In the genomic region with DNA sequence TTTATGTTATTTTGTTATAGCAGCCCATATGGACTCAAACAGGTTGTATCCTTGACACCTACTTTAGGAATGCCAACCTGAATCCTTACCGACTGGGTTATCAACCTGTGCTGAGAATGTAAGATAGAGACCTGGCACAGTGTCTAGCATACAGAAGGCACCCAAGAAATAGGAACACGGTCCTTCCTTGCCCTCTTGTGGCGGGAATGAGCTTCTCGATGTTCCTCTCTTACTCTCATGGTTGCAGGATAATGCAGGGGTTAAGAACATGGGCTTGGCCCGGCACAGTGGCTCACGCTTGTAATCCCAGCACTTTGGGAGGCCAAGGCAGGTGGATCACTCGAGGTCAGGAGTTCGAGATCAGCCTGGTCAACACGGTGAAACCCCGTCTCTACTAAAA, we compare ENCODE assay signal across 9 cellular contexts. TPM values are rescaled to one million over a fixed set of nuclear protein-coding genes. Genes with fewer than 3 reads are reported as not detected.
DNase-seq lines count a peak whose midpoint lies in the region; TF ChIP-seq lines count a peak whose summit lies in the region.
"Had no signal": no experiment of that assay in that cellular context is flagged by ENCODE, and none has a peak within 500 bp of the region (broad histone marks: within the 10 kb centered on the region; RNA-seq: fewer than 3 reads in every experiment).

No MANE protein-coding gene starts in this region.

- H3K79me2 ChIP-seq in mammary epithelial cell (ENCODE audit: insufficient read depth, low read length), result peaks cover 5% of the 10 kb centered on the region

- POLR2A ChIA-PET in Caco-2 (lab: Charles Lee), result interaction anchor here (0.6 to 1.8 kb wide), 2 partner anchors 29 to 37 kb away, joined by 3 to 5 read pairs; no protein-coding TSS in a partner anchor

- no peak overlapping the region for H4K8ac ChIP-seq in mesenchymal stem cell (ENCODE audit: low read length)

- H3K4ac ChIP-seq in mesenchymal stem cell (ENCODE audit: low read depth in 1 of 2, low read length in 2 of 2), result no peak overlapping the region

- intact Hi-C loops in Caco-2 (cut with micrococcal nuclease; ENCODE audit: unreplicated experiment) (loop anchor here (1.0 to 5.0 kb wide), 4 partner anchors 37 to 427 kb away; no protein-coding TSS in a partner anchor), mammary epithelial cell (cut with micrococcal nuclease) (loop anchor here (1.0 to 5.0 kb wide), 3 partner anchors 297 to 426 kb away; a partner anchor contains a TSS)
- intact Hi-C loops in activated T-helper 2 cell treated with anti-CD3 and anti-CD28 coated beads, Interferon-gamma antibody, Interleukin-2, Interleukin-4, amounts not matched to agents 10 μg/mL and 5 μg/mL and 100 μg/mL, durations not matched to agents 14 hours and 24 hours and 36 hours (cut with micrococcal nuclease), result loop anchor here (5.0 kb wide), 1 partner anchor 88 kb away; no protein-coding TSS in a partner anchor

- H3K36me3 ChIP-seq in Caco-2 (ENCODE audit: control insufficient read depth, insufficient read depth, low read length) (peaks cover 1% of the 10 kb centered on the region), mammary epithelial cell (ENCODE audit: insufficient read depth, low read length) (peaks cover 12% of the 10 kb centered on the region), mesenchymal stem cell (ENCODE audit: control insufficient read depth in 1 of 2, insufficient read depth in 2 of 2, low read depth in 1 of 2, low read length in 2 of 2) (peaks cover 48 to 70% of the 10 kb centered on the region in 2 experiments)

- WGBS in mammary epithelial cell (ENCODE audit: low coverage, missing lambda C conversion rate), result 49% methylated on average over 10 of the region's 10 CpGs
- WGBS in mesenchymal stem cell, result 74% methylated on average over 10 of the region's 10 CpGs

- no peak overlapping the region for H3K4me3 ChIP-seq in Caco-2 (ENCODE audit: low read depth, low read length)
- no peak overlapping the region for H3K4me3 ChIP-seq in mammary epithelial cell (replicated peaks in 1 of 3; ENCODE audit: insufficient read depth in 1 of 3, low read depth in 2 of 3, low read length in 3 of 3)
- no peak overlapping the region for H3K4me3 ChIP-seq in mesenchymal stem cell (ENCODE audit: insufficient read depth in 1 of 2, low read depth in 1 of 2, low read length in 2 of 2)

- H4K20me1 ChIP-seq in mammary epithelial cell (ENCODE audit: insufficient read depth, low read length), result no peaks in the 10 kb centered on the region

- H3K23ac ChIP-seq in mesenchymal stem cell (ENCODE audit: low read length in 2 of 2), result no peak overlapping the region

- CTCF ChIA-PET in Caco-2 (lab: Charles Lee), result interaction anchor here (0.6 to 1.8 kb wide), 17 partner anchors 16 to 407 kb away, joined by 3 to 16 read pairs (median 3); a partner anchor contains a TSS
- CTCF ChIA-PET in mammary epithelial cell (lab: Charles Lee; ENCODE audit: low non-redundant PET), result interaction anchor here (0.6 kb wide), 1 partner anchor 363 kb away, joined by 3 read pairs; no protein-coding TSS in a partner anchor

- TF ChIP-seq CTCF in Caco-2 (IDR thresholded peaks at IDR 0.05; ENCODE audit: insufficient read depth in 1 of 2, low read depth in 1 of 2, low read length in 1 of 2, severe bottlenecking in 1 of 2, unreplicated experiment in 1 of 2), result peak; percentile 74 to 78
- peak; percentile 41 to 60 for TF ChIP-seq CTCF in mammary epithelial cell (conservative IDR thresholded peaks at IDR 0.05 in 1 of 2, IDR thresholded peaks at IDR 0.05 in 1 of 2; ENCODE audit: extremely low read depth in 1 of 2, insufficient read depth in 1 of 2, low read depth in 1 of 2, low read length in 2 of 2)

- no peaks in the 10 kb centered on the region for H3K27me3 ChIP-seq in Caco-2 (replicated peaks; ENCODE audit: control insufficient read depth, insufficient read depth, low read length)
- H3K27me3 ChIP-seq in mammary epithelial cell (ENCODE audit: insufficient read depth, low read length), result no peaks in the 10 kb centered on the region
- no peaks in the 10 kb centered on the region for H3K27me3 ChIP-seq in mesenchymal stem cell (ENCODE audit: control insufficient read depth in 1 of 2, insufficient read depth in 1 of 2, low read length in 2 of 2)

- H3K4me3 Mint-ChIP-seq in Caco-2 (ENCODE audit: unreplicated experiment), result no peak overlapping the region
- no peak overlapping the region for H3K4me3 Mint-ChIP-seq in activated T-helper 2 cell treated with anti-CD3 and anti-CD28 coated beads, Interferon-gamma antibody, Interleukin-2, Interleukin-4, amounts not matched to agents 10 μg/mL and 5 μg/mL and 100 μg/mL, durations not matched to agents 14 hours and 24 hours and 36 hours (ENCODE audit: low read depth)
- H3K4me3 Mint-ChIP-seq: naive B cell had no signal

- H2AK5ac ChIP-seq in mesenchymal stem cell (ENCODE audit: low read length, severe bottlenecking), result no peak overlapping the region

- H3K18ac ChIP-seq in mesenchymal stem cell (ENCODE audit: low read depth in 1 of 2, low read length in 2 of 2), result no peak overlapping the region

- no peak overlapping the region for H2BK5ac ChIP-seq in mesenchymal stem cell (ENCODE audit: low read depth, low read length, poor library complexity, severe bottlenecking)

- H3K4me2 ChIP-seq in mammary epithelial cell (ENCODE audit: insufficient read depth, low read depth, low read length) (no peak overlapping the region), mesenchymal stem cell (ENCODE audit: low read length, poor library complexity, severe bottlenecking) (no peak overlapping the region)

- H3K14ac ChIP-seq in mesenchymal stem cell (ENCODE audit: low read length in 2 of 2), result no peak overlapping the region

- H3K9ac ChIP-seq in mammary epithelial cell (ENCODE audit: insufficient read depth, low read length) (no peak overlapping the region), mesenchymal stem cell (ENCODE audit: low read length) (no peak overlapping the region)

- no peak overlapping the region for H3K27ac Mint-ChIP-seq in Caco-2 (ENCODE audit: unreplicated experiment)
- H3K27ac Mint-ChIP-seq in activated T-helper 2 cell treated with anti-CD3 and anti-CD28 coated beads, Interferon-gamma antibody, Interleukin-2, Interleukin-4, amounts not matched to agents 10 μg/mL and 5 μg/mL and 100 μg/mL, durations not matched to agents 14 hours and 24 hours and 36 hours, result no peak overlapping the region
- H3K27ac Mint-ChIP-seq: naive B cell had no signal

- no TSS peak for BruUV-seq in Caco-2 (replicated peaks; lab: Mats Ljungman, UMichigan)
- no TSS peak for BruUV-seq in mammary epithelial cell (replicated peaks; lab: Mats Ljungman, UMichigan)

- peaks cover 19% of the 10 kb centered on the region for H3K79me1 ChIP-seq in mesenchymal stem cell (replicated peaks; ENCODE audit: low read length, poor library complexity, severe bottlenecking)

- H3K27ac ChIP-seq in mammary epithelial cell (ENCODE audit: insufficient read depth, low read depth, low read length) (no peak overlapping the region), mesenchymal stem cell (ENCODE audit: low read length, poor library complexity, severe bottlenecking) (no peak overlapping the region)

- DNase-seq in Caco-2 (peak; percentile 70 to 76), NAMALWA (ENCODE audit: low spot score) (peak; percentile 35), mammary epithelial cell (peak; percentile 38), mesenchymal stem cell (peak; percentile 51), T1000 (lab: John Stamatoyannopoulos, UW) (no peak), GM03348 (ENCODE audit: low spot score) (no peak)
- no peak for DNase-seq in activated CD8-positive, alpha-beta memory T cell treated with anti-CD3 and anti-CD28 coated beads, Interleukin-2, amount 50 U/mL, for 4 hours
- DNase-seq in activated T-helper 2 cell treated with anti-CD3 and anti-CD28 coated beads, Interferon-gamma antibody, Interleukin-2, Interleukin-4, amounts not matched to agents 10 μg/mL and 5 μg/mL and 100 μg/mL, durations not matched to agents 14 hours and 24 hours and 36 hours (ENCODE audit: low spot score), result no peak
- DNase-seq: naive B cell had no signal

- in situ Hi-C loops in mammary epithelial cell (cut with MboI; ENCODE audit: low sequenced_read_pairs in 2 of 2), result loop anchor here in 1 of 2 donors (10.0 kb wide), 1 partner anchor 85 kb away; no protein-coding TSS in a partner anchor

- no peaks in the 10 kb centered on the region for H3K4me1 Mint-ChIP-seq in Caco-2 (ENCODE audit: low read depth, unreplicated experiment)
- H3K4me1 Mint-ChIP-seq in activated T-helper 2 cell treated with anti-CD3 and anti-CD28 coated beads, Interferon-gamma antibody, Interleukin-2, Interleukin-4, amounts not matched to agents 10 μg/mL and 5 μg/mL and 100 μg/mL, durations not matched to agents 14 hours and 24 hours and 36 hours (ENCODE audit: low read depth), result peaks cover 5% of the 10 kb centered on the region

- no peak overlapping the region for H2BK12ac ChIP-seq in mesenchymal stem cell (ENCODE audit: low read length in 2 of 2)

- no peaks in the 10 kb centered on the region for H3K9me3 Mint-ChIP-seq in Caco-2 (ENCODE audit: unreplicated experiment)
- no peaks in the 10 kb centered on the region for H3K9me3 Mint-ChIP-seq in activated T-helper 2 cell treated with anti-CD3 and anti-CD28 coated beads, Interferon-gamma antibody, Interleukin-2, Interleukin-4, amounts not matched to agents 10 μg/mL and 5 μg/mL and 100 μg/mL, durations not matched to agents 14 hours and 24 hours and 36 hours
- H3K9me3 Mint-ChIP-seq: naive B cell had no signal

- H2BK120ac ChIP-seq in mesenchymal stem cell (ENCODE audit: low read depth, low read length), result no peak overlapping the region

- H3K36me3 Mint-ChIP-seq in Caco-2 (ENCODE audit: insufficient read depth, unreplicated experiment), result peaks cover 42% of the 10 kb centered on the region
- H3K36me3 Mint-ChIP-seq in activated T-helper 2 cell treated with anti-CD3 and anti-CD28 coated beads, Interferon-gamma antibody, Interleukin-2, Interleukin-4, amounts not matched to agents 10 μg/mL and 5 μg/mL and 100 μg/mL, durations not matched to agents 14 hours and 24 hours and 36 hours (ENCODE audit: low read depth), result peaks cover 57% of the 10 kb centered on the region

- H3K9me3 ChIP-seq in Caco-2, result no peaks in the 10 kb centered on the region
- no peaks in the 10 kb centered on the region for H3K9me3 ChIP-seq in mammary epithelial cell (replicated peaks; ENCODE audit: insufficient read depth, low read length)
- H3K9me3 ChIP-seq in mesenchymal stem cell (ENCODE audit: control insufficient read depth, low read length), result no peaks in the 10 kb centered on the region

- no peaks in the 10 kb centered on the region for H3K27me3 Mint-ChIP-seq in Caco-2 (ENCODE audit: insufficient read depth, unreplicated experiment)
- no peaks in the 10 kb centered on the region for H3K27me3 Mint-ChIP-seq in activated T-helper 2 cell treated with anti-CD3 and anti-CD28 coated beads, Interferon-gamma antibody, Interleukin-2, Interleukin-4, amounts not matched to agents 10 μg/mL and 5 μg/mL and 100 μg/mL, durations not matched to agents 14 hours and 24 hours and 36 hours (ENCODE audit: low read depth)
- H3K27me3 Mint-ChIP-seq: naive B cell had no signal

- no peak overlapping the region for H4K91ac ChIP-seq in mesenchymal stem cell (ENCODE audit: low read length)

- H2BK15ac ChIP-seq in mesenchymal stem cell (ENCODE audit: low read depth, poor library complexity, severe bottlenecking), result no peak overlapping the region

- H2AFZ ChIP-seq in mammary epithelial cell (ENCODE audit: low read depth, low read length) (no peak overlapping the region), mesenchymal stem cell (ENCODE audit: low read depth, low read length) (no peak overlapping the region)

- H3K4me1 ChIP-seq in Caco-2 (no peaks in the 10 kb centered on the region), mammary epithelial cell (ENCODE audit: insufficient read depth, low read length) (no peaks in the 10 kb centered on the region), mesenchymal stem cell (ENCODE audit: control insufficient read depth, insufficient read depth, low read depth, low read length) (no peaks in the 10 kb centered on the region)

- dilution Hi-C loops in mammary epithelial cell (cut with HindIII; ENCODE audit: low sequenced_read_pairs), result loop anchor here (5.0 to 10.0 kb wide), 3 partner anchors 85 to 285 kb away; a partner anchor contains a TSS

RNA-seq across cellular contexts. Expression of a gene that starts 6.5 kb away (rescaled TPM):
- total RNA-seq in Caco-2 (2022) (19.3 and 22.1 TPM in 2 replicates), mammary epithelial cell (10 to 100 TPM; 12.0 to 16.9 TPM)
- polyA plus RNA-seq in mammary epithelial cell, result 16.5 TPM
- 11.3 TPM for polyA minus RNA-seq in mammary epithelial cell
- 13.2 TPM for polyA plus RNA-seq in mesenchymal stem cell (2013, experiment 1 of 2)
- polyA plus RNA-seq in mesenchymal stem cell (2013, experiment 2 of 2), result 14.1 TPM
- 26.3 and 30.3 TPM in 2 replicates for total RNA-seq in activated T-helper 2 cell treated with anti-CD3 and anti-CD28 coated beads, Interferon-gamma antibody, Interleukin-2, Interleukin-4, amounts not matched to agents 10 μg/mL and 5 μg/mL and 100 μg/mL, durations not matched to agents 14 hours and 24 hours and 36 hours

RNA-seq across cellular contexts. Expression of a gene that starts 29.3 kb away (rescaled TPM):
- total RNA-seq in Caco-2 (2022) (0.11 and 0.35 TPM in 2 replicates), mammary epithelial cell (under 1 TPM; 0.50 to 0.66 TPM)
- polyA plus RNA-seq in mammary epithelial cell, result 0.50 TPM
- not detected for polyA minus RNA-seq in mammary epithelial cell
- 0.03 TPM for polyA plus RNA-seq in mesenchymal stem cell (2013, experiment 1 of 2)
- polyA plus RNA-seq in mesenchymal stem cell (2013, experiment 2 of 2), result 0.01 TPM
- total RNA-seq in activated T-helper 2 cell treated with anti-CD3 and anti-CD28 coated beads, Interferon-gamma antibody, Interleukin-2, Interleukin-4, amounts not matched to agents 10 μg/mL and 5 μg/mL and 100 μg/mL, durations not matched to agents 14 hours and 24 hours and 36 hours, result 1.9 and 2.3 TPM in 2 replicates

RNA-seq across cellular contexts. Expression of a gene that starts 31.4 kb away (rescaled TPM):
- total RNA-seq in Caco-2 (2022), result 37.1 and 41.2 TPM in 2 replicates
- total RNA-seq in mammary epithelial cell, result not detected
- polyA plus RNA-seq in mammary epithelial cell, result not detected
- polyA minus RNA-seq in mammary epithelial cell, result not detected
- polyA plus RNA-seq in mesenchymal stem cell (2013, experiment 1 of 2), result not detected
- polyA plus RNA-seq in mesenchymal stem cell (2013, experiment 2 of 2), result not detected
- total RNA-seq in activated T-helper 2 cell treated with anti-CD3 and anti-CD28 coated beads, Interferon-gamma antibody, Interleukin-2, Interleukin-4, amounts not matched to agents 10 μg/mL and 5 μg/mL and 100 μg/mL, durations not matched to agents 14 hours and 24 hours and 36 hours, result not detected in 2 replicates

Comparison
In these comparisons a context has a peak if more than half of its experiments do, and no peak if none do; other contexts are left out.
1. DNase-seq: peak in Caco-2 (2 of 2), NAMALWA (single experiment), mammary epithelial cell (single experiment) and mesenchymal stem cell (single experiment); none in activated CD8-positive, alpha-beta memory T cell treated with anti-CD3 and anti-CD28 coated beads, Interleukin-2, amount 50 U/mL, for 4 hours (single experiment), T1000 (single experiment), activated T-helper 2 cell treated with anti-CD3 and anti-CD28 coated beads, Interferon-gamma antibody, Interleukin-2, Interleukin-4, amounts not matched to agents 10 μg/mL and 5 μg/mL and 100 μg/mL, durations not matched to agents 14 hours and 24 hours and 36 hours (single experiment) and GM03348 (single experiment).
2. RNA of a gene that starts 31.4 kb away (total RNA-seq): 37.1 to 41.2 TPM in Caco-2; not detected in mammary epithelial cell and not detected in activated T-helper 2 cell treated with anti-CD3 and anti-CD28 coated beads, Interferon-gamma antibody, Interleukin-2, Interleukin-4, amounts not matched to agents 10 μg/mL and 5 μg/mL and 100 μg/mL, durations not matched to agents 14 hours and 24 hours and 36 hours; every median in the first group is over 10 times any median in the second.